9 cellular contexts compared by ENCODE assay signal in the genomic region with DNA sequence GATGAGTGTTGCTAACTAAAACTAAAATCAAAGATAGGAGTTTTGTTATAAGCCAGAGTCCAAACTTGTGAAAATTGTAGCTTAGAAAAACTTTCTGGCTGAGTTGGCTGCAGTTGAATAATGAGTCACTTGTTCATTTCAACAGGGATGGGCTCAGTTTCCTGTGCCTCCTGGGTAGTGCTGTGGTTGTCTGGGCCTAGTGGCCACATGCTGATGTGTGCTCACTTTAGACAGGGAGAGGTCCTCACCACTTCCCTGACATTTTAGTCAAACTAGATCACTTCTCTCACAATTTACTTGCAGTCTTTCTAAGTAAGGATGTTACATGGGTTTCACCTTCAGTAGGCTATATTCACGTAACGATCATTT. TPM values are rescaled to one million over a fixed set of nuclear protein-coding genes. Genes with fewer than 3 reads are reported as not detected.
A peak's percentile ranks its signal among the peaks of the same experiment; 100 is the strongest.
DNase-seq lines count a peak whose midpoint lies in the region; ATAC-seq lines count a peak whose summit lies in the region.
"Had no signal": no experiment of that assay in that cellular context is flagged by ENCODE, and none has a peak within 500 bp of the region (broad histone marks: within the 10 kb centered on the region; RNA-seq: fewer than 3 reads in every experiment).

No MANE protein-coding gene starts in this region.

- no peak overlapping the region for H3K18ac ChIP-seq in neuronal stem cell (ENCODE audit: low read length)

- ATAC-seq in HG03378 (IDR thresholded peaks at IDR 0.05; ENCODE audit: unreplicated experiment) (peak; percentile 68), Right ventricle myocardium superior (ENCODE audit: poor library complexity) (peak; percentile 54)

- H3K27ac Mint-ChIP-seq in activated CD4-positive, alpha-beta T cell treated with anti-CD3 and anti-CD28 coated beads, Interleukin-2, amount 10 ng/mL, durations not matched to agents 24 days and 14 days: no peak overlapping the region
- H3K27ac Mint-ChIP-seq: activated naive CD8-positive, alpha-beta T cell had no signal

- no peaks in the 10 kb centered on the region for H3K36me3 Mint-ChIP-seq in activated CD4-positive, alpha-beta T cell treated with anti-CD3 and anti-CD28 coated beads, Interleukin-2, amount 10 ng/mL, durations not matched to agents 24 days and 14 days (ENCODE audit: low read depth)
- H3K36me3 Mint-ChIP-seq: activated naive CD8-positive, alpha-beta T cell had no signal

- H2BK120ac ChIP-seq in neuronal stem cell (ENCODE audit: low read depth, low read length): no peak overlapping the region

- no peak overlapping the region for H3K27ac ChIP-seq in neuronal stem cell (replicated peaks; ENCODE audit: low read length)

- H3K23ac ChIP-seq in neuronal stem cell (ENCODE audit: low read depth, low read length, poor library complexity): no peak overlapping the region

- peaks cover 4% of the 10 kb centered on the region for H3K4me1 Mint-ChIP-seq in activated CD4-positive, alpha-beta T cell treated with anti-CD3 and anti-CD28 coated beads, Interleukin-2, amount 10 ng/mL, durations not matched to agents 24 days and 14 days

- H4K8ac ChIP-seq in neuronal stem cell (ENCODE audit: low read depth, low read length): no peak overlapping the region

- H2BK5ac ChIP-seq in neuronal stem cell (ENCODE audit: low read length): no peak overlapping the region

- no peaks in the 10 kb centered on the region for H3K79me1 ChIP-seq in neuronal stem cell (ENCODE audit: low read depth, low read length)

- H3K36me3 ChIP-seq in neuronal stem cell (replicated peaks in 1 of 2; ENCODE audit: control insufficient read depth in 2 of 2, insufficient read depth in 2 of 2, low read length in 2 of 2): no peaks in the 10 kb centered on the region

- no peak overlapping the region for H3K4me2 ChIP-seq in neuronal stem cell (ENCODE audit: insufficient read depth, low read length, poor library complexity, severe bottlenecking)

- H3K9me3 ChIP-seq in neuronal stem cell (replicated peaks in 1 of 2; ENCODE audit: control insufficient read depth in 2 of 2, insufficient read depth in 1 of 2, low read depth in 1 of 2, low read length in 2 of 2): no peaks in the 10 kb centered on the region

- H3K14ac ChIP-seq in neuronal stem cell (ENCODE audit: low read length): no peak overlapping the region

- H2BK15ac ChIP-seq in neuronal stem cell (ENCODE audit: low read length): no peak overlapping the region

- H3K4me1 ChIP-seq in neuronal stem cell (ENCODE audit: control insufficient read depth in 2 of 2, insufficient read depth in 1 of 2, low read depth in 1 of 2, low read length in 2 of 2): peaks cover 3 to 8% of the 10 kb centered on the region in 2 donors

- H3K4me3 ChIP-seq in neuronal stem cell (ENCODE audit: low read length in 2 of 2): no peak overlapping the region

- no peak overlapping the region for H3K4me3 Mint-ChIP-seq in activated CD4-positive, alpha-beta T cell treated with anti-CD3 and anti-CD28 coated beads, Interleukin-2, amount 10 ng/mL, durations not matched to agents 24 days and 14 days
- H3K4me3 Mint-ChIP-seq: activated naive CD8-positive, alpha-beta T cell had no signal

- peak; percentile 22 to 33 for DNase-seq in stimulated activated CD4-positive, alpha-beta T cell treated with anti-CD3 and anti-CD28 coated beads, Interleukin-15, amount 100 ng/mL, for 48 hours (ENCODE audit: low read depth in 2 of 2)
- DNase-seq in stimulated activated CD4-positive, alpha-beta T cell treated with anti-CD3 and anti-CD28 coated beads, Interleukin-12 subunit alpha, Interleukin-12 subunit beta, amount 100 ng/mL, for 4 hours: no peak
- DNase-seq in activated CD4-positive, alpha-beta T cell treated with anti-CD3 and anti-CD28 coated beads, Interleukin-2, amount 10 ng/mL, durations not matched to agents 24 days and 14 days: peak; percentile 85
- DNase-seq in Right ventricle myocardium superior (peak; percentile 42), neuronal stem cell (ENCODE audit: low spot score) (no peak), NCI-H748 (lab: John Stamatoyannopoulos, UW; ENCODE audit: unreplicated experiment) (no peak), DMS114 treated with DMSO at 0.1 percent for 48 hours (lab: John Stamatoyannopoulos, UW; ENCODE audit: unreplicated experiment) (no peak)

- intact Hi-C loops in activated CD4-positive, alpha-beta T cell treated with anti-CD3 and anti-CD28 coated beads, Interleukin-2, amount 10 ng/mL, durations not matched to agents 24 days and 14 days (cut with micrococcal nuclease): loop anchor here (2.0 kb wide), 2 partner anchors 20 to 66 kb away; a partner anchor contains a TSS
- intact Hi-C loops in Right ventricle myocardium superior (cut with DNase I): no loop called here

- no peaks in the 10 kb centered on the region for H3K9me3 Mint-ChIP-seq in activated CD4-positive, alpha-beta T cell treated with anti-CD3 and anti-CD28 coated beads, Interleukin-2, amount 10 ng/mL, durations not matched to agents 24 days and 14 days

- no peak overlapping the region for H2BK12ac ChIP-seq in neuronal stem cell (ENCODE audit: low read length)

- no peak overlapping the region for H2AK5ac ChIP-seq in neuronal stem cell (ENCODE audit: low read depth, low read length)

- H4K91ac ChIP-seq in neuronal stem cell (ENCODE audit: low read depth, low read length, poor library complexity): no peak overlapping the region

- no peak overlapping the region for H3K4ac ChIP-seq in neuronal stem cell (ENCODE audit: low read length)

- no peak overlapping the region for H2AFZ ChIP-seq in neuronal stem cell (ENCODE audit: low read length)

- WGBS in neuronal stem cell (ENCODE audit: extremely low coverage in 2 of 2, insufficient read length in 2 of 2, insufficient replicate concordance in 1 of 2), 2 donors: no CpG with 5 or more reads among the region's 2 CpGs

- H3K9ac ChIP-seq in neuronal stem cell (ENCODE audit: low read depth, low read length, poor library complexity): no peak overlapping the region

- H3K27me3 Mint-ChIP-seq in activated CD4-positive, alpha-beta T cell treated with anti-CD3 and anti-CD28 coated beads, Interleukin-2, amount 10 ng/mL, durations not matched to agents 24 days and 14 days: peaks cover 11% of the 10 kb centered on the region
- H3K27me3 Mint-ChIP-seq: activated naive CD8-positive, alpha-beta T cell had no signal

- H3K27me3 ChIP-seq in neuronal stem cell (ENCODE audit: control insufficient read depth in 3 of 3, insufficient read depth in 3 of 3, low read depth in 1 of 3, low read length in 3 of 3): peaks cover 0 to 5% (median 0%) of the 10 kb centered on the region in 3 experiments

RNA-seq across cellular contexts. Expression of a gene that starts 6.3 kb away (rescaled TPM):
- 17.0 and 17.1 TPM in 2 replicates for total RNA-seq in activated CD4-positive, alpha-beta T cell treated with anti-CD3 and anti-CD28 coated beads, Interleukin-2, amount 10 ng/mL, durations not matched to agents 24 days and 14 days
- total RNA-seq in Right ventricle myocardium superior: 21.1 TPM
- polyA plus RNA-seq in neuronal stem cell (2013, experiment 1 of 2): 10.6 TPM
- 11.0 TPM for polyA plus RNA-seq in neuronal stem cell (2013, experiment 2 of 2)

Comparison
In these comparisons a context has a peak if more than half of its experiments do, and no peak if none do; other contexts are left out.
1. DNase-seq: peak in stimulated activated CD4-positive, alpha-beta T cell treated with anti-CD3 and anti-CD28 coated beads, Interleukin-15, amount 100 ng/mL, for 48 hours (2 of 2), activated CD4-positive, alpha-beta T cell treated with anti-CD3 and anti-CD28 coated beads, Interleukin-2, amount 10 ng/mL, durations not matched to agents 24 days and 14 days (single experiment) and Right ventricle myocardium superior (single experiment); none in stimulated activated CD4-positive, alpha-beta T cell treated with anti-CD3 and anti-CD28 coated beads, Interleukin-12 subunit alpha, Interleukin-12 subunit beta, amount 100 ng/mL, for 4 hours (single experiment), neuronal stem cell (single experiment), NCI-H748 (single experiment) and DMS114 treated with DMSO at 0.1 percent for 48 hours (single experiment).